Comparison of ENCODE assay signal across 16 cellular contexts in the genomic region with DNA sequence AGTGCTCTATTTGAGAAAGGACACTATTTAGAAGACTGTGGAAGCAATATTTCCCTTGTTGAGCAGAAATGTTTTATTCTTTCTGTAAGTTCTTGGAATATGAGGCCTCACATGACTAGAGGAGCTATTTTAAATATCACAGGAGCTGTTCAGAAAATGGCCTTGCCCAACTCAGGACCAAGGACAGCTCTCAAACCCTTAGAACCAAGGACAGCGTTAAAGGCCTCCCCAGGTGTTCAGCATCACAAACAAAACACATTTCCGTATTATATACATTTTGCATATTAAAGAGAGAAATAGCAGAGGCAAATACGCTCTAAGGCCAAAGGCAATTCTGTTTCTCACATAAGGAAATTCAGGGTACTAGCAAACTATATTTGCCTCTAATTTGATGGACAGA.
A peak's percentile ranks its signal among the peaks of the same experiment; 100 is the strongest.
DNase-seq lines count a peak whose midpoint lies in the region; TF ChIP-seq lines count a peak whose summit lies in the region.
"Had no signal": no experiment of that assay in that cellular context is flagged by ENCODE, and none has a peak within 500 bp of the region (broad histone marks: within the 10 kb centered on the region; RNA-seq: fewer than 3 reads in every experiment).

No MANE protein-coding gene starts in this region.

- no peaks in the 10 kb centered on the region for H3K36me3 Mint-ChIP-seq in H9 (ENCODE audit: insufficient read depth in 1 of 3, low read depth in 3 of 3)
- no peaks in the 10 kb centered on the region for H3K36me3 Mint-ChIP-seq in nephron progenitor cell (ENCODE audit: low read depth)
- H3K36me3 Mint-ChIP-seq: CD14-positive monocyte had no signal

- no peak overlapping the region for H2AFZ ChIP-seq in H9 (ENCODE audit: low read length)

- no peak overlapping the region for H3K4me3 Mint-ChIP-seq in H9
- no peak overlapping the region for H3K4me3 Mint-ChIP-seq in nephron progenitor cell
- H3K4me3 Mint-ChIP-seq: activated CD8-positive, alpha-beta T cell treated with anti-CD3 and anti-CD28 coated beads for 36 hours; CD14-positive monocyte had no signal

- H2BK15ac ChIP-seq in H9 (ENCODE audit: low read depth, low read length) = no peak overlapping the region

- H4K5ac ChIP-seq in H9 (ENCODE audit: insufficient read length, low read depth, low read length) = no peak overlapping the region

- H3K27me3 Mint-ChIP-seq in H9 (ENCODE audit: low read depth) (no peaks in the 10 kb centered on the region), nephron progenitor cell (ENCODE audit: low read depth, poor library complexity) (peaks cover 12% of the 10 kb centered on the region)

- no peak overlapping the region for H3K9ac ChIP-seq in H9 (ENCODE audit: extremely low read depth, insufficient read length, low read length)

- H3K4me2 ChIP-seq in H9 (ENCODE audit: insufficient read depth, insufficient read length, low read length) = no peak overlapping the region

- H3K79me2 ChIP-seq in H9 (ENCODE audit: insufficient read depth, low read length) = no peaks in the 10 kb centered on the region

- H2BK5ac ChIP-seq in H9 (ENCODE audit: insufficient read length, low read length) = no peak overlapping the region

- no peaks in the 10 kb centered on the region for H3K9me3 ChIP-seq in H9 (ENCODE audit: control insufficient read depth, low read depth, low read length)
- H3K9me3 ChIP-seq: suprapubic skin had no signal

- H3K79me1 ChIP-seq in H9 (ENCODE audit: insufficient read depth, low read depth, low read length, poor library complexity, severe bottlenecking) = no peaks in the 10 kb centered on the region

- no peak overlapping the region for H3T11ph ChIP-seq in H9 (ENCODE audit: low read length)

- H2BK12ac ChIP-seq in H9 (ENCODE audit: insufficient read length, low read depth, low read length) = no peak overlapping the region

- no peak overlapping the region for H3K27ac ChIP-seq in H9 (ENCODE audit: insufficient read length, low read depth, low read length)
- H3K27ac ChIP-seq: brain microvascular endothelial cell, suprapubic skin had no signal

- no CpG with 5 or more reads among the region's 3 CpGs for WGBS in H9 (ENCODE audit: extremely low coverage, insufficient read length, low lambda C conversion rate)

- peak; percentile 42 for DNase-seq in H9
- peak; percentile 7 for DNase-seq in LNCaP clone FGC (ENCODE audit: low read depth)
- DNase-seq in astrocyte of the hippocampus (ENCODE audit: low read depth, low spot score) = peak; percentile 76
- peak; percentile 63 for DNase-seq in nephron progenitor cell
- DNase-seq in NCI-H1417 treated with DMSO at 0.1 percent for 48 hours (lab: John Stamatoyannopoulos, UW) = no peak
- no peak for DNase-seq in NCI-H128 (lab: John Stamatoyannopoulos, UW; ENCODE audit: unreplicated experiment)
- no peak for DNase-seq in activated CD4-positive, alpha-beta T cell treated with anti-CD3 and anti-CD28 coated beads for 4 hours
- DNase-seq: activated CD8-positive, alpha-beta T cell treated with anti-CD3 and anti-CD28 coated beads for 36 hours; activated effector memory CD4-positive, alpha-beta T cell treated with anti-CD3 and anti-CD28 coated beads, Interleukin-2, amount 50 U/mL, for 16 hours; brain microvascular endothelial cell; effector memory CD4-positive, alpha-beta T cell; glutamatergic neuron; left colon; NCI-H2081 treated with DMSO at 0.1 percent for 48 hours had no signal

- H3K56ac ChIP-seq in H9 (ENCODE audit: insufficient read length, low read depth, low read length) = no peak overlapping the region

- peaks cover 3% of the 10 kb centered on the region; the same call in 1 of the 2 replicates for H3K4me1 ChIP-seq in H9 (ENCODE audit: insufficient read depth, low read length)

- no peak overlapping the region for H3K14ac ChIP-seq in H9 (ENCODE audit: insufficient read depth, low read length)

- no peak overlapping the region for H3K4ac ChIP-seq in H9 (ENCODE audit: low read depth, low read length)

- no peak overlapping the region for H3K23ac ChIP-seq in H9 (ENCODE audit: insufficient read length, low read depth, low read length)

- H2BK20ac ChIP-seq in H9 (ENCODE audit: low read depth, low read length, poor library complexity, severe bottlenecking) = no peak overlapping the region

- no peak overlapping the region for H2BK120ac ChIP-seq in H9 (ENCODE audit: low read depth, low read length, poor library complexity, severe bottlenecking)

- no peaks in the 10 kb centered on the region for H3K27me3 ChIP-seq in H9 (ENCODE audit: insufficient read depth, low read length)
- H3K27me3 ChIP-seq: brain microvascular endothelial cell, suprapubic skin had no signal

- no peaks in the 10 kb centered on the region for H3K23me2 ChIP-seq in H9 (ENCODE audit: insufficient read length, low read depth, low read length, poor library complexity, severe bottlenecking)

- TF ChIP-seq CTCF in H9 (conservative IDR thresholded peaks at IDR 0.05) (no peak), LNCaP clone FGC (IDR thresholded peaks at IDR 0.05; ENCODE audit: control insufficient read depth, extremely low read depth, insufficient read depth) (no peak), nephron progenitor cell (IDR thresholded peaks at IDR 0.05) (no peak)

- no peaks in the 10 kb centered on the region for H4K20me1 ChIP-seq in H9 (ENCODE audit: control insufficient read depth, insufficient read depth, insufficient read length)

- H3K4me1 Mint-ChIP-seq in H9 = peaks cover 16 to 17% of the 10 kb centered on the region in 2 experiments
- H3K4me1 Mint-ChIP-seq in nephron progenitor cell = peaks cover 6% of the 10 kb centered on the region
- H3K4me1 Mint-ChIP-seq: CD14-positive monocyte had no signal

- no peak overlapping the region for H4K91ac ChIP-seq in H9 (ENCODE audit: insufficient read length, low read depth, low read length)

- no peak overlapping the region for H3K18ac ChIP-seq in H9 (ENCODE audit: insufficient read length, low read depth, low read length)

- H4K8ac ChIP-seq in H9 (replicated peaks; ENCODE audit: insufficient read length, low read depth, low read length) = no peak overlapping the region

- H3K9me3 Mint-ChIP-seq in H9 = peaks cover 0 to 2% of the 10 kb centered on the region in 2 experiments; a peak in 1 of 5 replicates
- no peaks in the 10 kb centered on the region for H3K9me3 Mint-ChIP-seq in nephron progenitor cell
- H3K9me3 Mint-ChIP-seq: activated CD8-positive, alpha-beta T cell treated with anti-CD3 and anti-CD28 coated beads for 36 hours had no signal

- H3K4me3 ChIP-seq in LNCaP clone FGC (ENCODE audit: low read depth, low read length) = no peak overlapping the region
- H3K4me3 ChIP-seq: suprapubic skin had no signal

- no peak overlapping the region for H2AK5ac ChIP-seq in H9 (ENCODE audit: insufficient read length, low read length)

- H3K27ac Mint-ChIP-seq in H9 (no peak overlapping the region), nephron progenitor cell (no peak overlapping the region)
- H3K27ac Mint-ChIP-seq: activated CD8-positive, alpha-beta T cell treated with anti-CD3 and anti-CD28 coated beads for 36 hours; CD14-positive monocyte had no signal

Comparison
In these comparisons a context has a peak if more than half of its experiments do, and no peak if none do; other contexts are left out.
1. DNase-seq: peak in H9 (single experiment), LNCaP clone FGC (single experiment), astrocyte of the hippocampus (single experiment) and nephron progenitor cell (single experiment); none in NCI-H1417 treated with DMSO at 0.1 percent for 48 hours (single experiment), NCI-H128 (single experiment) and activated CD4-positive, alpha-beta T cell treated with anti-CD3 and anti-CD28 coated beads for 4 hours (0 of 2).